13 cellular contexts compared by ENCODE assay signal in the genomic region with DNA sequence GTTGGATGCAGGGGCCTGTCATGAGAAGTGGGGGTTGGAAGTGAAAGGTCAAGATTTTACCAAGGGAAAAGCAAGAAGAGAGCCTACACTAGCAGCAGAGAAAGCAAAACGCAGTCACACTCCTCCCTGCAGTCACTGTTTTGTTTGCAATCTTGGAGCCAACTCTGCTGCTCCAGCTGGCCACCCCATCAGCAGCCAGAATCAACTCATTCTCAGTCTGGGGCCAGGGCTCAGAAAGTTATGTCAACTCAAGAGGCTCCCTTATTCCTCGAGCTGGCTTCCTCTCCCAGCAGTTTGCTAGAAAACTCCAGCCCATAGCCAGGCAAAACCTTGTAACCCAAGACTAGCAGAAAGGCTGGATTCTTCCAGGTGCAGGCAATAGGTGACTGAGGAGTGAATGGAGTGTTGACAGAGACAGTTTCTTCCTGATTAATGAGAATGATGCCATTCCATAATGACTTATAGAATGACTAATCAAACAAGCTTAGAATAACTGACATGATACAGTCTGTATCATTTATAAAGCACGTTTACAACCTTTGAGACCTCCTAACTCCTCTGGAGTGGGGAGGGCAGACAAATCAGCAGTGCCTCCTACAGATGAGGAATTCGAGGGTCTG. TPM values are rescaled to one million over a fixed set of nuclear protein-coding genes. Genes with fewer than 3 reads are reported as not detected.
DNase-seq lines count a peak whose midpoint lies in the region; ATAC-seq and TF ChIP-seq lines count a peak whose summit lies in the region.
"Had no signal": no experiment of that assay in that cellular context is flagged by ENCODE, and none has a peak within 500 bp of the region (broad histone marks: within the 10 kb centered on the region; RNA-seq: fewer than 3 reads in every experiment).

No MANE protein-coding gene starts in this region.

- H3K4me3 Mint-ChIP-seq in neural crest cell (no peak overlapping the region), natural killer cell (no peak overlapping the region)
- H3K4me3 Mint-ChIP-seq: activated naive CD8-positive, alpha-beta T cell treated with anti-CD3 and anti-CD28 coated beads, Interleukin-2, amount 50 U/mL, for 24 hours; GM23338 had no signal

- ATAC-seq in natural killer cell = no peak
- no peak for ATAC-seq in GM21528 (IDR thresholded peaks at IDR 0.05; ENCODE audit: low FRiP score, unreplicated experiment)
- ATAC-seq: activated naive CD8-positive, alpha-beta T cell treated with anti-CD3 and anti-CD28 coated beads, Interleukin-2, amount 50 U/mL, for 24 hours; GM23338 had no signal

- intact Hi-C loops in natural killer cell (cut with micrococcal nuclease) = no loop called here

- DNase-seq in COLO668 (lab: John Stamatoyannopoulos, UW; ENCODE audit: unreplicated experiment) = peak; percentile 15
- DNase-seq in NCI-H69 (lab: John Stamatoyannopoulos, UW) = peak; percentile 56
- DNase-seq in fibroblast of peridontal ligament (ENCODE audit: extremely low read depth) = peak; percentile 87
- no peak for DNase-seq in neural crest cell (ENCODE audit: low read depth, low spot score)
- no peak for DNase-seq in natural killer cell
- no peak for DNase-seq in NCI-H2107 (lab: John Stamatoyannopoulos, UW)
- no peak for DNase-seq in AML-193 (lab: John Stamatoyannopoulos, UW)
- DNase-seq: activated CD4-positive, alpha-beta T cell treated with anti-CD3 and anti-CD28 coated beads, Interleukin-2, amount 50 U/mL, for 4 hours; activated naive CD8-positive, alpha-beta T cell treated with anti-CD3 and anti-CD28 coated beads, Interleukin-2, amount 50 U/mL, for 24 hours; foreskin melanocyte; NCI-H1436 treated with DMSO at 0.1 percent for 48 hours had no signal

- TF ChIP-seq CTCF in neural crest cell (conservative IDR thresholded peaks at IDR 0.05) (no peak), natural killer cell (IDR thresholded peaks at IDR 0.05) (no peak)

- H3K36me3 Mint-ChIP-seq in neural crest cell (ENCODE audit: low read depth) (peaks cover 3% of the 10 kb centered on the region), natural killer cell (peaks cover 7% of the 10 kb centered on the region)

- H3K27ac Mint-ChIP-seq in neural crest cell (ENCODE audit: unreplicated experiment) = peak overlapping the region; percentile 59
- no peak overlapping the region for H3K27ac Mint-ChIP-seq in natural killer cell
- H3K27ac Mint-ChIP-seq: activated naive CD8-positive, alpha-beta T cell treated with anti-CD3 and anti-CD28 coated beads, Interleukin-2, amount 50 U/mL, for 24 hours; GM23338 had no signal

- H3K9me3 Mint-ChIP-seq in neural crest cell (no peaks in the 10 kb centered on the region), natural killer cell (no peaks in the 10 kb centered on the region)
- H3K9me3 Mint-ChIP-seq: activated naive CD8-positive, alpha-beta T cell treated with anti-CD3 and anti-CD28 coated beads, Interleukin-2, amount 50 U/mL, for 24 hours had no signal

- H3K27me3 Mint-ChIP-seq in neural crest cell (ENCODE audit: low read depth) (no peaks in the 10 kb centered on the region), natural killer cell (ENCODE audit: low read depth in 2 of 2) (peaks cover 4 to 7% of the 10 kb centered on the region in 2 donors)
- H3K27me3 Mint-ChIP-seq: activated naive CD8-positive, alpha-beta T cell treated with anti-CD3 and anti-CD28 coated beads, Interleukin-2, amount 50 U/mL, for 24 hours had no signal

- H3K4me1 Mint-ChIP-seq in neural crest cell = no peaks in the 10 kb centered on the region
- no peaks in the 10 kb centered on the region for H3K4me1 Mint-ChIP-seq in natural killer cell
- H3K4me1 Mint-ChIP-seq: GM23338 had no signal

RNA-seq across cellular contexts. Expression of a gene that starts 53.4 kb away (rescaled TPM):
- total RNA-seq in neural crest cell = not detected in 2 replicates
- not detected for total RNA-seq in natural killer cell
- total RNA-seq: GM23338 had no signal

Comparison
In these comparisons a context has a peak if more than half of its experiments do, and no peak if none do; other contexts are left out.
1. DNase-seq: peak in COLO668 (single experiment), NCI-H69 (single experiment) and fibroblast of peridontal ligament (single experiment); none in neural crest cell (single experiment), natural killer cell (single experiment), NCI-H2107 (single experiment) and AML-193 (0 of 2).